15 cellular contexts compared by ENCODE assay signal in the genomic region with DNA sequence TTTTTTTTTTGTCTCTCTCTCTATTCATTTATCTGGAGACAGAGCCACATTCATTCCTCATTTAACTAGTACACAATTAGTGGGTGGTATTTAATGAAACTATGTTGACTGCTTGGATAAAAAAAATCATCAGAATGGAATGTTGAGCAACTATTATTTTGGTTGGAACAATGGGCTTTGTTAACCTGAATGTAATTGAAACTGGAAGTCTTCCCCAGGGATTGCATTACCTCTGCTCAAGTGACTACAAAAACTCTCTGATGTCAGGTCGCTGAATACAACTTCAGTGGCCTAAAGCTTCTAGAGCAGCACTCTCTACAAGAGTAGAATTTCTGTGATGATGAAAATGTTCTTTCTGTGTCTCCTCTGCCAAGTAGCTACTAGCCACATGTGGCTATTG.
"Had no signal": no experiment of that assay in that cellular context is flagged by ENCODE, and none has a peak within 500 bp of the region (broad histone marks: within the 10 kb centered on the region; RNA-seq: fewer than 3 reads in every experiment).

No MANE protein-coding gene starts in this region.

- ATAC-seq: activated CD8-positive, alpha-beta memory T cell treated with anti-CD3 and anti-CD28 coated beads, Interleukin-2, amount 10 ng/mL, durations not matched to agents 7 days and 5 days; left colon; mucosa of descending colon; natural killer cell had no signal

- H3K4me1 Mint-ChIP-seq: activated CD8-positive, alpha-beta memory T cell treated with anti-CD3 and anti-CD28 coated beads, Interleukin-2, amount 10 ng/mL, durations not matched to agents 7 days and 5 days; natural killer cell had no signal

- H3K27ac ChIP-seq: coronary artery, testis had no signal

- H3K9me3 ChIP-seq: mucosa of descending colon, testis had no signal

- H3K4me1 ChIP-seq: testis had no signal

- H3K27me3 Mint-ChIP-seq: activated CD8-positive, alpha-beta memory T cell treated with anti-CD3 and anti-CD28 coated beads, Interleukin-2, amount 10 ng/mL, durations not matched to agents 7 days and 5 days; activated naive CD8-positive, alpha-beta T cell; activated T-cell treated with anti-CD3 and anti-CD28 coated beads, Interleukin-2, amount 50 U/mL, for 24 hours; stimulated activated naive CD8-positive, alpha-beta T cell treated with anti-CD3 and anti-CD28 coated beads, Interleukin-15, Interleukin-2, amounts not matched to agents 100 ng/mL and 50 ng/mL, for 24 hours had no signal

- H3K27me3 ChIP-seq: testis had no signal

- H3K27ac Mint-ChIP-seq: activated CD8-positive, alpha-beta memory T cell treated with anti-CD3 and anti-CD28 coated beads, Interleukin-2, amount 10 ng/mL, durations not matched to agents 7 days and 5 days; activated naive CD8-positive, alpha-beta T cell; activated T-cell treated with anti-CD3 and anti-CD28 coated beads, Interleukin-2, amount 50 U/mL, for 24 hours; natural killer cell; stimulated activated naive CD8-positive, alpha-beta T cell treated with anti-CD3 and anti-CD28 coated beads, Interleukin-15, Interleukin-2, amounts not matched to agents 100 ng/mL and 50 ng/mL, for 24 hours had no signal

- H3K36me3 Mint-ChIP-seq: activated CD8-positive, alpha-beta memory T cell treated with anti-CD3 and anti-CD28 coated beads, Interleukin-2, amount 10 ng/mL, durations not matched to agents 7 days and 5 days; activated naive CD8-positive, alpha-beta T cell; natural killer cell had no signal

- H3K4me3 Mint-ChIP-seq: activated CD8-positive, alpha-beta memory T cell treated with anti-CD3 and anti-CD28 coated beads, Interleukin-2, amount 10 ng/mL, durations not matched to agents 7 days and 5 days; activated naive CD8-positive, alpha-beta T cell; activated T-cell treated with anti-CD3 and anti-CD28 coated beads, Interleukin-2, amount 50 U/mL, for 24 hours; natural killer cell; stimulated activated naive CD8-positive, alpha-beta T cell treated with anti-CD3 and anti-CD28 coated beads, Interleukin-15, Interleukin-2, amounts not matched to agents 100 ng/mL and 50 ng/mL, for 24 hours had no signal

- H3K9me3 Mint-ChIP-seq: stimulated activated naive CD8-positive, alpha-beta T cell treated with anti-CD3 and anti-CD28 coated beads, Interleukin-15, Interleukin-2, amounts not matched to agents 100 ng/mL and 50 ng/mL, for 24 hours had no signal

- H3K4me3 ChIP-seq: coronary artery, mucosa of descending colon, testis had no signal

- DNase-seq: activated CD8-positive, alpha-beta memory T cell treated with anti-CD3 and anti-CD28 coated beads, Interleukin-2, amount 10 ng/mL, durations not matched to agents 7 days and 5 days; activated gamma-delta T cell; activated T-cell treated with anti-CD3 and anti-CD28 coated beads, Interleukin-2, amount 50 U/mL, for 24 hours; caudate nucleus; effector CD8-positive, alpha-beta T cell; head of caudate nucleus; left colon; mucosa of descending colon; natural killer cell; occipital lobe; stimulated activated CD4-positive, alpha-beta T cell treated with anti-CD3 and anti-CD28 coated beads, Interleukin-4, amount 100 ng/mL, for 1 hour; testis had no signal
